In the genomic region with DNA sequence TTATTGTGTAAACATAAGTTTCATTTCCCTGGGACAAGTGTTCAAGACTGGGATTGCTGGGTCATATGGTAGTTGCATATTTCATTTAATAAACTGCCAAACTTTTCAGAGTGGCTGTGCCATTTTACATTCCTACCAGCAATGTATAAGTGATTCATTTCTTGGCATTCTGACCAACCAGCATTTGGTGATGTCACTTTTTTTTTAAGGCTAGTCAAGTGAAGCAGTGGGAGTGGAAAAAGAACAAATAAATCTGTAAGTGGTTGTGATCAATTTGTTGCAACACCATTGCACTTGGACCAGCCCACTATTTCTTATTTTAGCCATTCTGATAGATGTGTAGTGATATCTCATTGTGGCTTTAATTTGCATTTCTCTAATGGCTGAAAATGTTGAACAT, we compare ENCODE assay signal across 13 cellular contexts. TPM values are rescaled to one million over a fixed set of nuclear protein-coding genes. Genes with fewer than 3 reads are reported as not detected.
DNase-seq lines count a peak whose midpoint lies in the region; ATAC-seq and TF ChIP-seq lines count a peak whose summit lies in the region.
"Had no signal": no experiment of that assay in that cellular context is flagged by ENCODE, and none has a peak within 500 bp of the region (broad histone marks: within the 10 kb centered on the region; RNA-seq: fewer than 3 reads in every experiment).

No MANE protein-coding gene starts in this region.

- no peak overlapping the region for H3K4me3 Mint-ChIP-seq in nephron progenitor cell
- H3K4me3 Mint-ChIP-seq: activated T-helper 1 cell treated with anti-CD3 and anti-CD28 coated beads, Interleukin-12 subunit alpha, Interleukin-12 subunit beta, Interleukin-2, Interleukin-4 antibody, amounts not matched to agents 30 ng/mL and 10 ng/mL and 1 ng/mL, durations not matched to agents 14 hours and 24 hours and 36 hours; neural progenitor cell had no signal

- peaks cover 6% of the 10 kb centered on the region for H3K27me3 Mint-ChIP-seq in nephron progenitor cell (ENCODE audit: low read depth, poor library complexity)

- ATAC-seq in GM18502 (IDR thresholded peaks at IDR 0.05; ENCODE audit: poor library complexity, unreplicated experiment) (no peak), HG03196 (IDR thresholded peaks at IDR 0.05; ENCODE audit: unreplicated experiment) (no peak)
- ATAC-seq: HCT116 had no signal

- H3K9me3 Mint-ChIP-seq in nephron progenitor cell, result no peaks in the 10 kb centered on the region
- H3K9me3 Mint-ChIP-seq: activated T-helper 1 cell treated with anti-CD3 and anti-CD28 coated beads, Interleukin-12 subunit alpha, Interleukin-12 subunit beta, Interleukin-2, Interleukin-4 antibody, amounts not matched to agents 30 ng/mL and 10 ng/mL and 1 ng/mL, durations not matched to agents 14 hours and 24 hours and 36 hours; neural progenitor cell had no signal

- TF ChIP-seq CTCF in AG10803 (conservative IDR thresholded peaks at IDR 0.05; ENCODE audit: low read length) (peak; percentile 31), nephron progenitor cell (IDR thresholded peaks at IDR 0.05) (no peak)

- no peaks in the 10 kb centered on the region for H3K27me3 ChIP-seq in MG63
- H3K27me3 ChIP-seq: neural progenitor cell had no signal

- H3K4me1 Mint-ChIP-seq in nephron progenitor cell, result peaks cover 8% of the 10 kb centered on the region

- H3K9me3 ChIP-seq in MG63, result no peaks in the 10 kb centered on the region

- no peak overlapping the region for H3K27ac Mint-ChIP-seq in nephron progenitor cell
- H3K27ac Mint-ChIP-seq: neural progenitor cell had no signal

- H3K36me3 ChIP-seq in MG63, result peaks cover 31% of the 10 kb centered on the region

- no peak overlapping the region for H3K4me3 ChIP-seq in AG10803 (ENCODE audit: low read length)
- no peak overlapping the region for H3K4me3 ChIP-seq in MG63
- H3K4me3 ChIP-seq: neural progenitor cell had no signal

- DNase-seq in AG10803 (ENCODE audit: low read depth) (peak; percentile 91), MG63 (peak; percentile 33), amniotic stem cell (lab: John Stamatoyannopoulos, UW) (peak; percentile 86), inferior parietal cortex (ENCODE audit: extremely low spot score) (peak; percentile 48), nephron progenitor cell (no peak), NCI-H1436 (lab: John Stamatoyannopoulos, UW) (no peak)
- DNase-seq: cortex of kidney, NCI-H510A treated with DMSO at 0.1 percent for 48 hours had no signal

- H3K36me3 Mint-ChIP-seq in nephron progenitor cell (ENCODE audit: low read depth), result peaks cover 28% of the 10 kb centered on the region

RNA-seq across cellular contexts. Expression of a gene that starts 5.1 kb away (rescaled TPM):
- total RNA-seq in MG63 (2014; rRNA removed; shearing (Covaris generic); ENCODE audit: low replicate concordance), result 1.7 and 20.0 TPM in 2 replicates

RNA-seq across cellular contexts. Expression of a gene that starts 37.0 kb away (rescaled TPM):
- total RNA-seq in MG63 (2014; rRNA removed; shearing (Covaris generic); ENCODE audit: low replicate concordance), result 20.5 and 69.1 TPM in 2 replicates

Comparison
In these comparisons a context has a peak if more than half of its experiments do, and no peak if none do; other contexts are left out.
1. DNase-seq: peak in AG10803 (single experiment), MG63 (single experiment), amniotic stem cell (single experiment) and inferior parietal cortex (single experiment); none in nephron progenitor cell (single experiment) and NCI-H1436 (single experiment).